10 cellular contexts compared by ENCODE assay signal in genomic region chr17:79779088-79779529, GRCh38.
A peak's percentile ranks its signal among the peaks of the same experiment; 100 is the strongest.
DNase-seq lines count a peak whose midpoint lies in the region; ATAC-seq and TF ChIP-seq lines count a peak whose summit lies in the region.
"Had no signal": no experiment of that assay in that cellular context is flagged by ENCODE, and none has a peak within 500 bp of the region (broad histone marks: within the 10 kb centered on the region; RNA-seq: fewer than 3 reads in every experiment).

No MANE protein-coding gene starts in this region.

- H3K4me3 ChIP-seq in WERI-Rb-1 (ENCODE audit: low read depth, low read length) (peak overlapping the region; percentile 96), iPS DF 6.9 (ENCODE audit: low read length) (peak overlapping the region; percentile 99; the same call in 1 of the 2 replicates)

- no peak for DNase-seq in activated T-cell treated with anti-CD3 and anti-CD28 coated beads, Interleukin-2, amount 50 U/mL, for 24 hours
- no peak for DNase-seq in activated T-cell treated with anti-CD3 and anti-CD28 coated beads, Interleukin-2, amount 50 U/mL, for 1 hour
- DNase-seq in WERI-Rb-1 = peak; percentile 41
- no peak for DNase-seq in iPS DF 6.9 (ENCODE audit: low read depth, low spot score)
- no peak for DNase-seq in stimulated activated naive CD8-positive, alpha-beta T cell treated with anti-CD3 and anti-CD28 coated beads, Interleukin-15, amount 100 ng/mL, for 72 hours
- no peak for DNase-seq in NCI-H748 treated with DMSO at 0.1 percent for 48 hours (lab: John Stamatoyannopoulos, UW)
- DNase-seq: amygdala had no signal

- peak overlapping the region; percentile 97 for H3K27ac ChIP-seq in WERI-Rb-1
- H3K27ac ChIP-seq in iPS DF 6.9 (ENCODE audit: low read length) = no peak overlapping the region
- H3K27ac ChIP-seq: neutrophil had no signal

- H3K4me1 ChIP-seq in iPS DF 6.9 (ENCODE audit: control insufficient read depth, insufficient read depth, low read length) = peaks cover 1% of the 10 kb centered on the region; the same call in 1 of the 2 replicates

- ATAC-seq in stimulated activated naive CD8-positive, alpha-beta T cell treated with anti-CD3 and anti-CD28 coated beads, Interleukin-15, amount 100 ng/mL, for 72 hours = no peak
- ATAC-seq in GM19395 (IDR thresholded peaks at IDR 0.05; ENCODE audit: unreplicated experiment) (no peak), GM19463 (IDR thresholded peaks at IDR 0.05; ENCODE audit: unreplicated experiment) (no peak)

- peaks cover 82% of the 10 kb centered on the region for H3K27me3 Mint-ChIP-seq in activated T-cell treated with anti-CD3 and anti-CD28 coated beads, Interleukin-2, amount 50 U/mL, for 24 hours
- peaks cover 79% of the 10 kb centered on the region for H3K27me3 Mint-ChIP-seq in stimulated activated naive CD8-positive, alpha-beta T cell treated with anti-CD3 and anti-CD28 coated beads, Interleukin-15, amount 100 ng/mL, for 72 hours

- peaks cover 21% of the 10 kb centered on the region for H3K4me1 Mint-ChIP-seq in activated T-cell treated with anti-CD3 and anti-CD28 coated beads, Interleukin-2, amount 50 U/mL, for 24 hours (ENCODE audit: low read depth)
- H3K4me1 Mint-ChIP-seq in stimulated activated naive CD8-positive, alpha-beta T cell treated with anti-CD3 and anti-CD28 coated beads, Interleukin-15, amount 100 ng/mL, for 72 hours = peaks cover 49% of the 10 kb centered on the region

- no CpG with 5 or more reads among the region's 17 CpGs for WGBS in iPS DF 6.9 (ENCODE audit: insufficient coverage, insufficient read length)

- H3K9me3 ChIP-seq in WERI-Rb-1 (ENCODE audit: severe bottlenecking) = no peaks in the 10 kb centered on the region
- no peaks in the 10 kb centered on the region for H3K9me3 ChIP-seq in iPS DF 6.9 (ENCODE audit: control insufficient read depth, insufficient read depth, low read length)
- H3K9me3 ChIP-seq: neutrophil had no signal

- no peaks in the 10 kb centered on the region for H3K36me3 Mint-ChIP-seq in activated T-cell treated with anti-CD3 and anti-CD28 coated beads, Interleukin-2, amount 50 U/mL, for 24 hours (ENCODE audit: low read depth)

- H3K9me3 Mint-ChIP-seq in activated T-cell treated with anti-CD3 and anti-CD28 coated beads, Interleukin-2, amount 50 U/mL, for 24 hours = no peaks in the 10 kb centered on the region
- no peaks in the 10 kb centered on the region for H3K9me3 Mint-ChIP-seq in stimulated activated naive CD8-positive, alpha-beta T cell treated with anti-CD3 and anti-CD28 coated beads, Interleukin-15, amount 100 ng/mL, for 72 hours

- H3K36me3 ChIP-seq in WERI-Rb-1 (peaks cover 55% of the 10 kb centered on the region), iPS DF 6.9 (ENCODE audit: control insufficient read depth, insufficient read depth, low read length) (peaks cover 32% of the 10 kb centered on the region)
- H3K36me3 ChIP-seq: neutrophil had no signal

- H3K4me3 Mint-ChIP-seq in activated T-cell treated with anti-CD3 and anti-CD28 coated beads, Interleukin-2, amount 50 U/mL, for 24 hours = peak overlapping the region; percentile 80
- H3K4me3 Mint-ChIP-seq in stimulated activated naive CD8-positive, alpha-beta T cell treated with anti-CD3 and anti-CD28 coated beads, Interleukin-15, amount 100 ng/mL, for 72 hours = peak overlapping the region; percentile 92 to 97

- no peak for TF ChIP-seq CTCF in WERI-Rb-1 (IDR thresholded peaks at IDR 0.05; ENCODE audit: low read depth, low read length)

- H3K27ac Mint-ChIP-seq in activated T-cell treated with anti-CD3 and anti-CD28 coated beads, Interleukin-2, amount 50 U/mL, for 24 hours = peak overlapping the region; percentile 76
- H3K27ac Mint-ChIP-seq in stimulated activated naive CD8-positive, alpha-beta T cell treated with anti-CD3 and anti-CD28 coated beads, Interleukin-15, amount 100 ng/mL, for 72 hours = peak overlapping the region in 1 of 2 donors; percentile 6

- H3K27me3 ChIP-seq in WERI-Rb-1 (ENCODE audit: insufficient read depth, low read depth, severe bottlenecking) (no peaks in the 10 kb centered on the region), iPS DF 6.9 (ENCODE audit: control insufficient read depth, insufficient read depth, low read length) (no peaks in the 10 kb centered on the region)
